In genomic region chr14:70893842-70894237, GRCh38 we compare ENCODE assay signal across 18 cellular contexts. TPM values are rescaled to one million over a fixed set of nuclear protein-coding genes. Genes with fewer than 3 reads are reported as not detected.
DNase-seq lines count a peak whose midpoint lies in the region; ATAC-seq, FAIRE-seq and TF ChIP-seq lines count a peak whose summit lies in the region.
"Had no signal": no experiment of that assay in that cellular context is flagged by ENCODE, and none has a peak within 500 bp of the region (broad histone marks: within the 10 kb centered on the region; RNA-seq: fewer than 3 reads in every experiment).

No MANE protein-coding gene starts in this region.

- H3K36me3 ChIP-seq in BLaER1: no peaks in the 10 kb centered on the region
- no peaks in the 10 kb centered on the region for H3K36me3 ChIP-seq in CD4-positive, alpha-beta memory T cell (ENCODE audit: insufficient read depth, low read length)
- no peaks in the 10 kb centered on the region for H3K36me3 ChIP-seq in Loucy (ENCODE audit: insufficient read depth, low read length)
- no peaks in the 10 kb centered on the region for H3K36me3 ChIP-seq in astrocyte (ENCODE audit: insufficient read depth, low read length)
- H3K36me3 ChIP-seq in MG63: no peaks in the 10 kb centered on the region
- H3K36me3 ChIP-seq: Peyer's patch, thoracic aorta had no signal

- H3K27ac ChIP-seq in BLaER1 (no peak overlapping the region), astrocyte (ENCODE audit: low read depth, low read length) (no peak overlapping the region)
- H3K27ac ChIP-seq in CD4-positive, alpha-beta memory T cell (ENCODE audit: low read depth, low read length): peak overlapping the region; percentile 13
- H3K27ac ChIP-seq: thoracic aorta had no signal

- no peaks in the 10 kb centered on the region for H3K27me3 ChIP-seq in BLaER1
- H3K27me3 ChIP-seq in CD4-positive, alpha-beta memory T cell (ENCODE audit: insufficient read depth, low read length): no peaks in the 10 kb centered on the region
- no peaks in the 10 kb centered on the region for H3K27me3 ChIP-seq in Loucy (ENCODE audit: insufficient read depth, low read length, poor library complexity, severe bottlenecking)
- H3K27me3 ChIP-seq in astrocyte (ENCODE audit: insufficient read depth, low read length): no peaks in the 10 kb centered on the region
- no peaks in the 10 kb centered on the region for H3K27me3 ChIP-seq in MG63
- H3K27me3 ChIP-seq: Peyer's patch had no signal

- H3K9me3 ChIP-seq in BLaER1: no peaks in the 10 kb centered on the region
- H3K9me3 ChIP-seq in CD4-positive, alpha-beta memory T cell (ENCODE audit: control insufficient read depth in 1 of 2, low read length in 2 of 2): no peaks in the 10 kb centered on the region
- H3K9me3 ChIP-seq in Loucy (ENCODE audit: insufficient read depth, low read depth, low read length): no peaks in the 10 kb centered on the region
- H3K9me3 ChIP-seq in astrocyte (ENCODE audit: insufficient read depth, low read depth, low read length): no peaks in the 10 kb centered on the region
- H3K9me3 ChIP-seq in MG63: no peaks in the 10 kb centered on the region; the same call in 1 of the 2 replicates
- H3K9me3 ChIP-seq: Peyer's patch, SK-N-SH, thoracic aorta had no signal

- no peaks in the 10 kb centered on the region for H3K9me2 ChIP-seq in Loucy (replicated peaks; ENCODE audit: low read depth, low read length)
- H3K9me2 ChIP-seq: SK-N-SH had no signal

- H3K79me2 ChIP-seq in Loucy (ENCODE audit: insufficient read depth, low read length) (no peaks in the 10 kb centered on the region), astrocyte (ENCODE audit: insufficient read depth, low read length) (no peaks in the 10 kb centered on the region)

- no peaks in the 10 kb centered on the region for H3K27me3 Mint-ChIP-seq in CD4-positive, alpha-beta memory T cell
- no peaks in the 10 kb centered on the region for H3K27me3 Mint-ChIP-seq in astrocyte (ENCODE audit: low read depth, unreplicated experiment)

- intact Hi-C loops in CD4-positive, alpha-beta memory T cell (cut with micrococcal nuclease): no loop called here

- DNase-seq in CD4-positive, alpha-beta memory T cell: no peak
- DNase-seq in astrocyte (ENCODE audit: low read depth) (no peak), MG63 (no peak), urothelium cell line (ENCODE audit: low spot score) (no peak)
- DNase-seq: activated CD8-positive, alpha-beta memory T cell treated with anti-CD3 and anti-CD28 coated beads, Interleukin-2, amount 50 U/mL, for 48 hours; cerebellar nuclear complex; DMS153; HFFc6; hippocampal formation; NCI-H2081 treated with DMSO at 0.1 percent for 48 hours; NCI-H526 treated with DMSO at 0.1 percent for 48 hours; Peyer's patch; SK-N-SH had no signal

- no peaks in the 10 kb centered on the region for H3K36me3 Mint-ChIP-seq in CD4-positive, alpha-beta memory T cell
- peaks cover 2% of the 10 kb centered on the region for H3K36me3 Mint-ChIP-seq in astrocyte (ENCODE audit: low read depth, unreplicated experiment)

- peak overlapping the region; percentile 25; the same call in 1 of the 2 replicates for H2AFZ ChIP-seq in Loucy (ENCODE audit: low read length)
- H2AFZ ChIP-seq in astrocyte (ENCODE audit: low read depth, low read length): no peak overlapping the region

- TF ChIP-seq CTCF in Loucy (conservative IDR thresholded peaks at IDR 0.05; ENCODE audit: low read length): no peak
- no peak for TF ChIP-seq CTCF in astrocyte (IDR thresholded peaks at IDR 0.05; ENCODE audit: insufficient read depth, low read depth, low read length)

- peak overlapping the region; percentile 44 to 96 (median 90) for H3K27ac Mint-ChIP-seq in CD4-positive, alpha-beta memory T cell
- peak overlapping the region; percentile 54 for H3K27ac Mint-ChIP-seq in astrocyte (ENCODE audit: unreplicated experiment)
- H3K27ac Mint-ChIP-seq: B cell, HFFc6 had no signal

- H3K4me1 ChIP-seq in BLaER1 (peaks cover 21% of the 10 kb centered on the region), Loucy (ENCODE audit: insufficient read depth, low read length, poor library complexity, severe bottlenecking) (peaks cover 41% of the 10 kb centered on the region), astrocyte (ENCODE audit: insufficient read depth, low read length) (peaks cover 20% of the 10 kb centered on the region)
- H3K4me1 ChIP-seq in CD4-positive, alpha-beta memory T cell (ENCODE audit: insufficient read depth, low read length): peaks cover 68% of the 10 kb centered on the region
- H3K4me1 ChIP-seq: Peyer's patch had no signal

- H3K4me3 Mint-ChIP-seq in CD4-positive, alpha-beta memory T cell: peak overlapping the region in 7 of 8 donors; percentile 65 to 81 (median 76)
- H3K4me3 Mint-ChIP-seq in astrocyte (ENCODE audit: unreplicated experiment): no peak overlapping the region
- H3K4me3 Mint-ChIP-seq: B cell, HFFc6 had no signal

- peak overlapping the region; percentile 53 for H3K4me2 ChIP-seq in BLaER1
- H3K4me2 ChIP-seq in Loucy (ENCODE audit: low read depth, low read length, poor library complexity, severe bottlenecking): peak overlapping the region; percentile 13
- H3K4me2 ChIP-seq in astrocyte (ENCODE audit: low read length): no peak overlapping the region
- H3K4me2 ChIP-seq: SK-N-SH had no signal

- H3K4me1 Mint-ChIP-seq in CD4-positive, alpha-beta memory T cell: peaks cover 45 to 74% (median 63%) of the 10 kb centered on the region in 4 donors
- peaks cover 36% of the 10 kb centered on the region for H3K4me1 Mint-ChIP-seq in astrocyte (ENCODE audit: low read depth, unreplicated experiment)
- H3K4me1 Mint-ChIP-seq: B cell had no signal

- no peaks in the 10 kb centered on the region for H3F3A ChIP-seq in Loucy (ENCODE audit: low read depth)

- no peak overlapping the region for H3K9ac ChIP-seq in BLaER1
- H3K9ac ChIP-seq in Loucy (ENCODE audit: low read depth, low read length, poor library complexity, severe bottlenecking): no peak overlapping the region
- H3K9ac ChIP-seq in astrocyte (ENCODE audit: low read length): no peak overlapping the region
- H3K9ac ChIP-seq: SK-N-SH had no signal

- CTCF ChIA-PET in CD4-positive, alpha-beta memory T cell (lab: Charles Lee; ENCODE audit: partially characterized antibody): interaction anchor here (0.9 to 8.1 kb wide), 4 partner anchors 8 to 84 kb away, joined by 3 to 59 read pairs (median 3); partner anchors contain the start of genes MAP3K9 and PCNX1

- no peaks in the 10 kb centered on the region for H4K20me1 ChIP-seq in BLaER1
- no peaks in the 10 kb centered on the region for H4K20me1 ChIP-seq in Loucy (ENCODE audit: insufficient read depth, low read length, poor library complexity, severe bottlenecking)
- no peaks in the 10 kb centered on the region for H4K20me1 ChIP-seq in astrocyte (ENCODE audit: insufficient read depth, low read length)

- FAIRE-seq in astrocyte (lab: Jason Lieb, UNC) (no peak), urothelium cell line (lab: Jason Lieb, UNC) (no peak)

- H3K9me3 Mint-ChIP-seq in CD4-positive, alpha-beta memory T cell: no peaks in the 10 kb centered on the region
- H3K9me3 Mint-ChIP-seq in astrocyte (ENCODE audit: unreplicated experiment): peaks cover 4% of the 10 kb centered on the region

- H3K4me3 ChIP-seq in BLaER1: no peak overlapping the region
- peak overlapping the region in 1 of 2 donors; percentile 6 for H3K4me3 ChIP-seq in CD4-positive, alpha-beta memory T cell (ENCODE audit: low read length in 2 of 2)
- no peak overlapping the region for H3K4me3 ChIP-seq in Loucy (ENCODE audit: low read length, poor library complexity, severe bottlenecking)
- H3K4me3 ChIP-seq in astrocyte (ENCODE audit: insufficient read depth, low read depth, low read length): no peak overlapping the region
- no peak overlapping the region for H3K4me3 ChIP-seq in MG63
- H3K4me3 ChIP-seq: Peyer's patch, thoracic aorta had no signal

- no peak for ATAC-seq in GM21737 (IDR thresholded peaks at IDR 0.05; ENCODE audit: unreplicated experiment)

- POLR2A ChIA-PET in CD4-positive, alpha-beta memory T cell (lab: Charles Lee; ENCODE audit: partially characterized antibody): interaction anchor here (1.0 to 16.3 kb wide), 6 partner anchors 11 to 106 kb away, joined by 3 to 164 read pairs (median 4); partner anchors contain the start of gene PCNX1

RNA-seq across cellular contexts. Expression of gene PCNX1, which starts 13.4 kb away (rescaled TPM):
- total RNA-seq in CD4-positive, alpha-beta memory T cell: 100 to 1,000 TPM; 115 to 128 TPM
- 10 to 100 TPM; 10.7 to 21.8 TPM for polyA plus RNA-seq in CD4-positive, alpha-beta memory T cell
- total RNA-seq in astrocyte: 91.3 and 115 TPM in 2 replicates
- total RNA-seq in MG63 (2014; rRNA removed; shearing (Covaris generic); ENCODE audit: low replicate concordance): 25.4 TPM in 2 replicates
